Comparison of ENCODE assay signal across 11 cellular contexts in genomic region chr1:35576061-35576765, GRCh38. TPM values are rescaled to one million over a fixed set of nuclear protein-coding genes. Genes with fewer than 3 reads are reported as not detected.
DNase-seq lines count a peak whose midpoint lies in the region; ATAC-seq and TF ChIP-seq lines count a peak whose summit lies in the region.
"Had no signal": no experiment of that assay in that cellular context is flagged by ENCODE, and none has a peak within 500 bp of the region (broad histone marks: within the 10 kb centered on the region; RNA-seq: fewer than 3 reads in every experiment).

No MANE protein-coding gene starts in this region.

- no peak overlapping the region for H2BK120ac ChIP-seq in mesendoderm (ENCODE audit: low read depth, low read length)

- no peaks in the 10 kb centered on the region for H3K79me2 ChIP-seq in mesendoderm (ENCODE audit: control insufficient read depth, insufficient read depth, low read length)

- peaks cover 7% of the 10 kb centered on the region for H3K4me1 ChIP-seq in mesendoderm (ENCODE audit: control insufficient read depth, low read depth, low read length)

- no peak overlapping the region for H4K8ac ChIP-seq in mesendoderm (ENCODE audit: low read depth, low read length)

- H3K36me3 ChIP-seq in mesendoderm (ENCODE audit: control insufficient read depth, insufficient read depth, low read length), result no peaks in the 10 kb centered on the region

- no peak overlapping the region for H4K5ac ChIP-seq in mesendoderm (ENCODE audit: low read length)

- H2BK15ac ChIP-seq in mesendoderm (replicated peaks; ENCODE audit: low read depth), result no peak overlapping the region

- intact Hi-C loops in activated CD8-positive, alpha-beta T cell treated with anti-CD3 and anti-CD28 coated beads for 36 hours (cut with micrococcal nuclease), result no loop called here

- TF ChIP-seq CTCF in activated CD8-positive, alpha-beta T cell treated with anti-CD3 and anti-CD28 coated beads for 36 hours (IDR thresholded peaks at IDR 0.05), result no peak

- H3K9me3 Mint-ChIP-seq in activated CD8-positive, alpha-beta T cell treated with anti-CD3 and anti-CD28 coated beads for 36 hours, result no peaks in the 10 kb centered on the region

- H2BK5ac ChIP-seq in mesendoderm (ENCODE audit: low read length), result no peak overlapping the region

- no peak overlapping the region for H3K18ac ChIP-seq in mesendoderm (ENCODE audit: low read length)

- no peak overlapping the region for H2AK5ac ChIP-seq in mesendoderm (ENCODE audit: low read length)

- ATAC-seq in activated CD8-positive, alpha-beta T cell treated with anti-CD3 and anti-CD28 coated beads for 36 hours, result no peak
- no peak for ATAC-seq in HG03025 (IDR thresholded peaks at IDR 0.05; ENCODE audit: low FRiP score, unreplicated experiment)
- no peak for ATAC-seq in HG03520 (IDR thresholded peaks at IDR 0.05; ENCODE audit: unreplicated experiment)

- peak overlapping the region; percentile 5 for H3K56ac ChIP-seq in mesendoderm (ENCODE audit: low read length)

- H3K79me1 ChIP-seq in mesendoderm (ENCODE audit: low read length), result no peaks in the 10 kb centered on the region

- peaks cover 20% of the 10 kb centered on the region for H3K4me1 Mint-ChIP-seq in activated CD8-positive, alpha-beta T cell treated with anti-CD3 and anti-CD28 coated beads for 36 hours (ENCODE audit: low read depth)

- peak overlapping the region; percentile 58 for H3K4me3 Mint-ChIP-seq in activated CD8-positive, alpha-beta T cell treated with anti-CD3 and anti-CD28 coated beads for 36 hours

- no peak overlapping the region for H3K27ac Mint-ChIP-seq in activated CD8-positive, alpha-beta T cell treated with anti-CD3 and anti-CD28 coated beads for 36 hours

- peak overlapping the region; percentile 4 for H3K4me2 ChIP-seq in mesendoderm (ENCODE audit: low read length)

- no peak overlapping the region for H3K4me3 ChIP-seq in mesendoderm (ENCODE audit: low read length)

- no peak overlapping the region for H3K23ac ChIP-seq in mesendoderm (ENCODE audit: low read length)

- POLR2A ChIA-PET in activated CD8-positive, alpha-beta T cell treated with anti-CD3 and anti-CD28 coated beads for 36 hours (lab: Charles Lee), result interaction anchor here (0.8 to 1.1 kb wide), 2 partner anchors 18 to 193 kb away, joined by 3 to 5 read pairs; partner anchors contain the start of genes CLSPN and NCDN

- DNase-seq in AML-193 (lab: John Stamatoyannopoulos, UW), result peak; percentile 27 to 47
- DNase-seq in GF-D8 (lab: John Stamatoyannopoulos, UW), result peak; percentile 88
- no peak for DNase-seq in activated CD8-positive, alpha-beta T cell treated with anti-CD3 and anti-CD28 coated beads for 36 hours
- peak; percentile 74 for DNase-seq in mesendoderm
- no peak for DNase-seq in NCI-H69 (lab: John Stamatoyannopoulos, UW)
- DNase-seq in GDM1 (lab: John Stamatoyannopoulos, UW), result no peak
- DNase-seq: activated gamma-delta T cell; effector CD8-positive, alpha-beta T cell; NCI-H2171 had no signal

- CTCF ChIA-PET in activated CD8-positive, alpha-beta T cell treated with anti-CD3 and anti-CD28 coated beads for 36 hours (lab: Charles Lee), result interaction anchor here (1.0 to 2.6 kb wide), 2 partner anchors 126 to 140 kb away, joined by 3 to 15 read pairs; no protein-coding TSS in a partner anchor

- H3K4ac ChIP-seq in mesendoderm (ENCODE audit: low read depth, low read length), result no peak overlapping the region

- WGBS in mesendoderm (ENCODE audit: extremely low coverage, insufficient coverage, low lambda C conversion rate), result no CpG with 5 or more reads among the region's 10 CpGs

- peaks cover 52% of the 10 kb centered on the region for H3K27me3 ChIP-seq in mesendoderm (ENCODE audit: insufficient read depth, low read length, poor library complexity)

- peaks cover 10% of the 10 kb centered on the region for H3K27me3 Mint-ChIP-seq in activated CD8-positive, alpha-beta T cell treated with anti-CD3 and anti-CD28 coated beads for 36 hours

- H3K9ac ChIP-seq in mesendoderm (ENCODE audit: low read length), result peak overlapping the region; percentile 22

- no peaks in the 10 kb centered on the region for H3K36me3 Mint-ChIP-seq in activated CD8-positive, alpha-beta T cell treated with anti-CD3 and anti-CD28 coated beads for 36 hours (ENCODE audit: low read depth)

- no peak overlapping the region for H3K27ac ChIP-seq in mesendoderm (ENCODE audit: low read depth, low read length)

RNA-seq across cellular contexts. Expression of gene TFAP2E, which starts 3.1 kb away (rescaled TPM):
- total RNA-seq in activated CD8-positive, alpha-beta T cell treated with anti-CD3 and anti-CD28 coated beads for 36 hours, result under 1 TPM; 0.56 to 0.58 TPM
- polyA plus RNA-seq in mesendoderm (2013, experiment 1 of 2), result 0.20 TPM
- 0.14 TPM for polyA plus RNA-seq in mesendoderm (2013, experiment 2 of 2)

RNA-seq across cellular contexts. Expression of gene NCDN, which starts 18.6 kb away (rescaled TPM):
- total RNA-seq in activated CD8-positive, alpha-beta T cell treated with anti-CD3 and anti-CD28 coated beads for 36 hours, result 10 to 100 TPM; 17.3 to 17.5 TPM
- polyA plus RNA-seq in mesendoderm (2013, experiment 1 of 2), result 27.8 TPM
- 28.0 TPM for polyA plus RNA-seq in mesendoderm (2013, experiment 2 of 2)

RNA-seq across cellular contexts. Expression of gene KIAA0319L, which starts 19.0 kb away (rescaled TPM):
- 10 to 100 TPM; 22.8 to 30.9 TPM for total RNA-seq in activated CD8-positive, alpha-beta T cell treated with anti-CD3 and anti-CD28 coated beads for 36 hours
- 15.1 TPM for polyA plus RNA-seq in mesendoderm (2013, experiment 1 of 2)
- 16.4 TPM for polyA plus RNA-seq in mesendoderm (2013, experiment 2 of 2)

Comparison
In these comparisons a context has a peak if more than half of its experiments do, and no peak if none do; other contexts are left out.
1. DNase-seq: peak in AML-193 (2 of 2), GF-D8 (single experiment) and mesendoderm (single experiment); none in activated CD8-positive, alpha-beta T cell treated with anti-CD3 and anti-CD28 coated beads for 36 hours (single experiment), NCI-H69 (single experiment) and GDM1 (single experiment).